26 cellular contexts compared by ENCODE assay signal in genomic region chr2:120883607-120884405, GRCh38.
DNase-seq lines count a peak whose midpoint lies in the region; ATAC-seq, FAIRE-seq and TF ChIP-seq lines count a peak whose summit lies in the region.
"Had no signal": no experiment of that assay in that cellular context is flagged by ENCODE, and none has a peak within 500 bp of the region (broad histone marks: within the 10 kb centered on the region; RNA-seq: fewer than 3 reads in every experiment).

No MANE protein-coding gene starts in this region.

- DNase-seq in A673 (ENCODE audit: low spot score), result no peak
- no peak for DNase-seq in D721Med (ENCODE audit: insufficient read length, low spot score)
- DNase-seq in chondrocyte (ENCODE audit: low spot score), result peak; percentile 77
- peak; percentile 61 for DNase-seq in mesendoderm
- DNase-seq in H54 (ENCODE audit: insufficient read length, low spot score), result no peak
- DNase-seq in kidney, result no peak
- DNase-seq in NCI-H146 treated with DMSO at 0.1 percent for 48 hours (lab: John Stamatoyannopoulos, UW; ENCODE audit: unreplicated experiment), result no peak
- DNase-seq: activated CD4-positive, alpha-beta T cell treated with anti-CD3 and anti-CD28 coated beads, Interleukin-2, amount 10 ng/mL, durations not matched to agents 7 days and 5 days; activated naive CD4-positive, alpha-beta T cell treated with anti-CD3 and anti-CD28 coated beads, Interleukin-2, amount 50 U/mL, for 16 hours; amygdala; head of caudate nucleus; midbrain; MV-4-11; natural killer cell; NCI-H1694 treated with DMSO at 0.1 percent for 48 hours; NCI-H2171; NCI-H510A treated with DMSO at 0.1 percent for 48 hours; T-helper 17 cell; thyroid gland had no signal

- H2BK120ac ChIP-seq in mesendoderm (ENCODE audit: low read depth, low read length), result no peak overlapping the region

- no peak overlapping the region for H3K4ac ChIP-seq in mesendoderm (ENCODE audit: low read depth, low read length)

- no peaks in the 10 kb centered on the region for H3K27me3 Mint-ChIP-seq in chondrocyte (ENCODE audit: low read depth)
- H3K27me3 Mint-ChIP-seq: stimulated activated naive CD8-positive, alpha-beta T cell treated with anti-CD3 and anti-CD28 coated beads, Interleukin-15, Interleukin-2, amounts not matched to agents 100 ng/mL and 50 ng/mL, for 24 hours had no signal

- TF ChIP-seq POLR2A in H54 (IDR thresholded peaks at IDR 0.05; ENCODE audit: low read depth, low read length), result no peak

- H4K8ac ChIP-seq in mesendoderm (ENCODE audit: low read depth, low read length), result no peak overlapping the region

- no TSS peak for BruUV-seq in A673 (replicated peaks; lab: Mats Ljungman, UMichigan)

- ATAC-seq in HG02571 (IDR thresholded peaks at IDR 0.05; ENCODE audit: unreplicated experiment), result no peak
- ATAC-seq: natural killer cell, Panc1, sciatic nerve, T-helper 17 cell had no signal

- peaks cover 34% of the 10 kb centered on the region for H3K4me1 Mint-ChIP-seq in chondrocyte (ENCODE audit: low read depth)
- H3K4me1 Mint-ChIP-seq: activated CD4-positive, alpha-beta T cell treated with anti-CD3 and anti-CD28 coated beads, Interleukin-2, amount 10 ng/mL, durations not matched to agents 7 days and 5 days; natural killer cell; T-helper 17 cell had no signal

- H3K27ac ChIP-seq in A673 (ENCODE audit: low read depth, low read length, poor library complexity, severe bottlenecking) (no peak overlapping the region), mesendoderm (ENCODE audit: low read depth, low read length) (no peak overlapping the region), kidney (ENCODE audit: low read depth in 2 of 2, low read length in 2 of 2) (no peak overlapping the region)
- H3K27ac ChIP-seq: SJSA1, thyroid gland had no signal

- no peaks in the 10 kb centered on the region for H3K27me3 ChIP-seq in A673 (replicated peaks; ENCODE audit: insufficient read depth, low read depth, low read length, poor library complexity)
- H3K27me3 ChIP-seq in mesendoderm (ENCODE audit: insufficient read depth, low read length, poor library complexity), result no peaks in the 10 kb centered on the region
- H3K27me3 ChIP-seq: SJSA1, thyroid gland had no signal

- H2BK15ac ChIP-seq in mesendoderm (replicated peaks; ENCODE audit: low read depth), result no peak overlapping the region

- H3K36me3 ChIP-seq in A673 (ENCODE audit: insufficient read depth, low read length, poor library complexity, severe bottlenecking) (no peaks in the 10 kb centered on the region), mesendoderm (ENCODE audit: control insufficient read depth, insufficient read depth, low read length) (no peaks in the 10 kb centered on the region), kidney (ENCODE audit: control insufficient read depth in 1 of 2, insufficient read depth in 2 of 2, low read length in 2 of 2) (no peaks in the 10 kb centered on the region)
- H3K36me3 ChIP-seq: thyroid gland had no signal

- CTCF ChIA-PET in A673 (lab: Charles Lee), result no interaction called here

- no CpG with 5 or more reads among the region's 15 CpGs for WGBS in mesendoderm (ENCODE audit: extremely low coverage, insufficient coverage, low lambda C conversion rate)

- H2BK5ac ChIP-seq in mesendoderm (ENCODE audit: low read length), result no peak overlapping the region

- no peak overlapping the region for H3K56ac ChIP-seq in mesendoderm (ENCODE audit: low read length)

- H3K4me3 ChIP-seq in A673 (ENCODE audit: low read depth, low read length, poor library complexity, severe bottlenecking) (no peak overlapping the region), mesendoderm (ENCODE audit: low read length) (no peak overlapping the region), kidney (ENCODE audit: low read length in 2 of 2) (no peak overlapping the region)
- H3K4me3 ChIP-seq: SJSA1, thyroid gland had no signal

- TF ChIP-seq CTCF in A673 (conservative IDR thresholded peaks at IDR 0.05; ENCODE audit: low read depth, low read length) (0 out of 2 replicates have a peak, but pooled peaks have one; percentile 15), D721Med (IDR thresholded peaks at IDR 0.05; ENCODE audit: insufficient read depth, missing control alignments) (peak; percentile 37), chondrocyte (IDR thresholded peaks at IDR 0.05) (peak; percentile 22), kidney (IDR thresholded peaks at IDR 0.05; ENCODE audit: borderline replicate concordance, extremely low read depth, insufficient read depth) (no peak)

- intact Hi-C loops in A673 (cut with micrococcal nuclease; ENCODE audit: unreplicated experiment), result no loop called here
- intact Hi-C loops in kidney (cut with DNase I), result no loop called here

- H3K4me3 Mint-ChIP-seq in chondrocyte (ENCODE audit: unreplicated experiment), result no peak overlapping the region
- H3K4me3 Mint-ChIP-seq: activated CD4-positive, alpha-beta T cell treated with anti-CD3 and anti-CD28 coated beads, Interleukin-2, amount 10 ng/mL, durations not matched to agents 7 days and 5 days; activated T-helper 1 cell treated with anti-CD3 and anti-CD28 coated beads, Interleukin-12 subunit alpha, Interleukin-12 subunit beta, Interleukin-2, Interleukin-4 antibody, amounts not matched to agents 30 ng/mL and 10 ng/mL and 1 ng/mL, durations not matched to agents 14 hours and 24 hours and 36 hours; natural killer cell; stimulated activated naive CD8-positive, alpha-beta T cell treated with anti-CD3 and anti-CD28 coated beads, Interleukin-15, Interleukin-2, amounts not matched to agents 100 ng/mL and 50 ng/mL, for 24 hours; T-helper 17 cell had no signal

- H3K79me2 ChIP-seq in mesendoderm (ENCODE audit: control insufficient read depth, insufficient read depth, low read length), result peaks cover 2% of the 10 kb centered on the region

- H3K9ac ChIP-seq in mesendoderm (ENCODE audit: low read length), result no peak overlapping the region
- H3K9ac ChIP-seq in kidney (ENCODE audit: low read length in 2 of 2), result no peak overlapping the region

- H3K4me1 ChIP-seq in A673 (ENCODE audit: insufficient read depth, low read length, poor library complexity, severe bottlenecking), result peaks cover 10% of the 10 kb centered on the region
- no peaks in the 10 kb centered on the region for H3K4me1 ChIP-seq in mesendoderm (ENCODE audit: control insufficient read depth, low read depth, low read length)
- peaks cover 0 to 2% of the 10 kb centered on the region in 2 donors for H3K4me1 ChIP-seq in kidney (ENCODE audit: control insufficient read depth in 1 of 2, insufficient read depth in 1 of 2, low read depth in 1 of 2, low read length in 2 of 2)
- H3K4me1 ChIP-seq: thyroid gland had no signal

- POLR2A ChIA-PET in A673 (lab: Charles Lee; ENCODE audit: low non-redundant PET), result no interaction called here

- H3K79me1 ChIP-seq in mesendoderm (ENCODE audit: low read length), result peaks cover 19% of the 10 kb centered on the region

- H3K9me3 ChIP-seq in A673 (ENCODE audit: low read depth, low read length, poor library complexity, severe bottlenecking), result no peaks in the 10 kb centered on the region
- H3K9me3 ChIP-seq in kidney (ENCODE audit: control insufficient read depth in 1 of 2, low read length in 2 of 2), result no peaks in the 10 kb centered on the region
- H3K9me3 ChIP-seq: SJSA1, thyroid gland had no signal

- no peaks in the 10 kb centered on the region for H3K36me3 Mint-ChIP-seq in chondrocyte (ENCODE audit: low read depth)
- H3K36me3 Mint-ChIP-seq: natural killer cell had no signal

- H2AK5ac ChIP-seq in mesendoderm (ENCODE audit: low read length), result no peak overlapping the region

- H3K27ac Mint-ChIP-seq in chondrocyte (ENCODE audit: unreplicated experiment), result no peak overlapping the region
- H3K27ac Mint-ChIP-seq: activated CD4-positive, alpha-beta T cell treated with anti-CD3 and anti-CD28 coated beads, Interleukin-2, amount 10 ng/mL, durations not matched to agents 7 days and 5 days; activated T-helper 1 cell treated with anti-CD3 and anti-CD28 coated beads, Interleukin-12 subunit alpha, Interleukin-12 subunit beta, Interleukin-2, Interleukin-4 antibody, amounts not matched to agents 30 ng/mL and 10 ng/mL and 1 ng/mL, durations not matched to agents 14 hours and 24 hours and 36 hours; natural killer cell; stimulated activated naive CD8-positive, alpha-beta T cell treated with anti-CD3 and anti-CD28 coated beads, Interleukin-15, Interleukin-2, amounts not matched to agents 100 ng/mL and 50 ng/mL, for 24 hours; T-helper 17 cell had no signal

- H4K5ac ChIP-seq in mesendoderm (ENCODE audit: low read length), result no peak overlapping the region

- no peaks in the 10 kb centered on the region for H3K9me3 Mint-ChIP-seq in chondrocyte (ENCODE audit: low read depth)
- H3K9me3 Mint-ChIP-seq: activated CD4-positive, alpha-beta T cell treated with anti-CD3 and anti-CD28 coated beads, Interleukin-2, amount 10 ng/mL, durations not matched to agents 7 days and 5 days; activated T-helper 1 cell treated with anti-CD3 and anti-CD28 coated beads, Interleukin-12 subunit alpha, Interleukin-12 subunit beta, Interleukin-2, Interleukin-4 antibody, amounts not matched to agents 30 ng/mL and 10 ng/mL and 1 ng/mL, durations not matched to agents 14 hours and 24 hours and 36 hours; natural killer cell; stimulated activated naive CD8-positive, alpha-beta T cell treated with anti-CD3 and anti-CD28 coated beads, Interleukin-15, Interleukin-2, amounts not matched to agents 100 ng/mL and 50 ng/mL, for 24 hours had no signal

- FAIRE-seq in D721Med (lab: Jason Lieb, UNC) (no peak), H54 (lab: Jason Lieb, UNC) (no peak), kidney (lab: Jason Lieb, UNC) (no peak)
- FAIRE-seq: HTR-8/SVneo had no signal

- peak overlapping the region; percentile 50 for H3K23ac ChIP-seq in mesendoderm (ENCODE audit: low read length)

- no peak overlapping the region for H3K18ac ChIP-seq in mesendoderm (ENCODE audit: low read length)

- no peak overlapping the region for H3K4me2 ChIP-seq in mesendoderm (ENCODE audit: low read length)

Comparison
In these comparisons a context has a peak if more than half of its experiments do, and no peak if none do; other contexts are left out.
1. DNase-seq: peak in chondrocyte (single experiment) and mesendoderm (single experiment); none in A673 (single experiment), D721Med (single experiment), H54 (single experiment), kidney (single experiment) and NCI-H146 treated with DMSO at 0.1 percent for 48 hours (single experiment).